In genomic region chrX:48540480-48540879, GRCh38 we compare ENCODE assay signal across 2 cellular contexts.
TF ChIP-seq lines count a peak whose summit lies in the region.

No MANE protein-coding gene starts in this region.

TF ChIP-seq in SK-N-SH, 30 proteins besides CTCF, POLR2A, EP300 and RAD21 (continued from another document):
- TF ChIP-seq USF2 (IDR thresholded peaks at IDR 0.05; ENCODE audit: borderline replicate concordance, low read depth, low read length) (no peak), TEAD4 (IDR thresholded peaks at IDR 0.05; ENCODE audit: borderline replicate concordance, insufficient read depth) (no peak), EZH2phosphoT487 (IDR thresholded peaks at IDR 0.05; ENCODE audit: borderline replicate concordance, low read depth) (no peak), FOXJ3 (CRISPR knock-in tag; IDR thresholded peaks at IDR 0.05) (no peak), MXI1 (IDR thresholded peaks at IDR 0.05; ENCODE audit: low read depth, low read length) (no peak), JUND (IDR thresholded peaks at IDR 0.05) (no peak)

TF ChIP-seq in SK-N-SH treated with all-trans-retinoic acid at 6 μM for 48 hours, 23 proteins besides CTCF, POLR2A, EP300 and RAD21 (continued from another document):
- TF ChIP-seq CSRNP3 (CRISPR knock-in tag; IDR thresholded peaks at IDR 0.05) (no peak), PATZ1 (CRISPR knock-in tag; IDR thresholded peaks at IDR 0.05; ENCODE audit: borderline replicate concordance) (no peak), CREB5 (CRISPR knock-in tag; IDR thresholded peaks at IDR 0.05; ENCODE audit: low read depth) (no peak)
TF ChIP-seq in SK-N-SH treated with all-trans-retinoic acid at 6 μM for 48 hours: peak in this region for 0.
